18 cellular contexts compared by ENCODE assay signal in genomic region chr1:27589441-27589840, GRCh38. TPM values are rescaled to one million over a fixed set of nuclear protein-coding genes. Genes with fewer than 3 reads are reported as not detected.
A peak's percentile ranks its signal among the peaks of the same experiment; 100 is the strongest.
DNase-seq lines count a peak whose midpoint lies in the region; FAIRE-seq and TF ChIP-seq lines count a peak whose summit lies in the region.
"Had no signal": no experiment of that assay in that cellular context is flagged by ENCODE, and none has a peak within 500 bp of the region (broad histone marks: within the 10 kb centered on the region; RNA-seq: fewer than 3 reads in every experiment).

No MANE protein-coding gene starts in this region.

- CTCF ChIA-PET in mammary epithelial cell (lab: Charles Lee; ENCODE audit: low non-redundant PET) (no interaction called here), H1 (lab: Charles Lee; ENCODE audit: partially characterized antibody) (interaction anchor here (1.7 to 37.8 kb wide), 2 partner anchors 18 to 29 kb away, joined by 10 to 1807 read pairs; no protein-coding TSS in a partner anchor)

- TF ChIP-seq RAD21 in H1 (IDR thresholded peaks at IDR 0.05 in 1 of 2, conservative IDR thresholded peaks at IDR 0.05 in 1 of 2; ENCODE audit: low read depth in 2 of 2, low read length in 2 of 2), result no peak

- H3K4ac ChIP-seq in H1 (replicated peaks; ENCODE audit: insufficient read length, low read depth, low read length) (peak overlapping the region; percentile 27), trophoblast cell (ENCODE audit: low read depth, low read length) (no peak overlapping the region)

- H4K20me1 ChIP-seq in mammary epithelial cell (ENCODE audit: insufficient read depth, low read length), result peaks cover 3% of the 10 kb centered on the region
- peaks cover 7 to 25% of the 10 kb centered on the region in 2 experiments for H4K20me1 ChIP-seq in H1 (replicated peaks in 1 of 2; ENCODE audit: control insufficient read depth in 1 of 2, insufficient read depth in 2 of 2, low read length in 2 of 2)

- no peak overlapping the region for H3K14ac ChIP-seq in H1 (ENCODE audit: insufficient read length)
- no peak overlapping the region for H3K14ac ChIP-seq in trophoblast cell (ENCODE audit: low read length)

- no peak for TF ChIP-seq CTCF in breast epithelium (IDR thresholded peaks at IDR 0.05)
- no peak for TF ChIP-seq CTCF in mammary epithelial cell (conservative IDR thresholded peaks at IDR 0.05 in 1 of 2, IDR thresholded peaks at IDR 0.05 in 1 of 2; ENCODE audit: extremely low read depth in 1 of 2, insufficient read depth in 1 of 2, low read depth in 1 of 2, low read length in 2 of 2)
- TF ChIP-seq CTCF in H1 (IDR thresholded peaks at IDR 0.05; ENCODE audit: control extremely low read depth in 1 of 3, insufficient read depth in 1 of 3, low read depth in 1 of 3, low read length in 3 of 3), result no peak
- no peak for TF ChIP-seq CTCF in tibial nerve (IDR thresholded peaks at IDR 0.05)

- H3K9ac ChIP-seq in mammary epithelial cell (ENCODE audit: insufficient read depth, low read length), result no peak overlapping the region
- no peak overlapping the region for H3K9ac ChIP-seq in H1 (replicated peaks in 1 of 4; ENCODE audit: extremely low read depth in 1 of 4, low read depth in 3 of 4, low read length in 3 of 4)
- H3K9ac ChIP-seq in trophoblast cell (ENCODE audit: low read length), result peak overlapping the region; percentile 16

- POLR2A ChIA-PET in H1 (lab: Charles Lee; ENCODE audit: partially characterized antibody), result interaction anchor here (4.5 to 13.5 kb wide), 2 partner anchors 11 to 14 kb away, joined by 23 to 355 read pairs; no protein-coding TSS in a partner anchor

- TF ChIP-seq EP300 in H1 (IDR thresholded peaks at IDR 0.05; ENCODE audit: borderline replicate concordance in 1 of 2, low read depth in 2 of 2, low read length in 2 of 2) (no peak), tibial nerve (IDR thresholded peaks at IDR 0.05) (no peak)

- FAIRE-seq in H1 (lab: Jason Lieb, UNC), result no peak
- FAIRE-seq: A204.1, GM18507, urothelium cell line had no signal

- TF ChIP-seq POLR2A in breast epithelium (IDR thresholded peaks at IDR 0.05), result no peak
- TF ChIP-seq POLR2A in H1 (IDR thresholded peaks at IDR 0.05; ENCODE audit: control extremely low read depth in 1 of 2, low read depth in 2 of 2, low read length in 2 of 2), result no peak
- no peak for TF ChIP-seq POLR2A in tibial nerve (IDR thresholded peaks at IDR 0.05)

- H3K9me3 ChIP-seq in breast epithelium, result no peaks in the 10 kb centered on the region
- H3K9me3 ChIP-seq in mammary epithelial cell (replicated peaks; ENCODE audit: insufficient read depth, low read length), result no peaks in the 10 kb centered on the region
- H3K9me3 ChIP-seq in H1 (ENCODE audit: insufficient read depth in 2 of 2, low read depth in 1 of 2, low read length in 1 of 2), result no peaks in the 10 kb centered on the region
- H3K9me3 ChIP-seq in trophoblast cell (ENCODE audit: insufficient read depth, low read depth, low read length), result peaks cover 5% of the 10 kb centered on the region
- H3K9me3 ChIP-seq in tibial nerve, result no peaks in the 10 kb centered on the region
- H3K9me3 ChIP-seq: Caco-2, neutrophil had no signal

- no peaks in the 10 kb centered on the region for H3K27me3 ChIP-seq in breast epithelium
- no peaks in the 10 kb centered on the region for H3K27me3 ChIP-seq in mammary epithelial cell (ENCODE audit: insufficient read depth, low read length)
- H3K27me3 ChIP-seq in H1 (replicated peaks in 1 of 4; ENCODE audit: control insufficient read depth in 3 of 4, extremely low read depth in 1 of 4, insufficient read depth in 3 of 4, low read length in 3 of 4), result peaks cover 0 to 2% (median 0%) of the 10 kb centered on the region in 4 experiments; a peak in 1 of 7 replicates
- no peaks in the 10 kb centered on the region for H3K27me3 ChIP-seq in trophoblast cell (ENCODE audit: insufficient read depth, low read length)
- no peaks in the 10 kb centered on the region for H3K27me3 ChIP-seq in tibial nerve
- H3K27me3 ChIP-seq: neutrophil had no signal

- no TSS peak for BruUV-seq in mammary epithelial cell (replicated peaks; lab: Mats Ljungman, UMichigan)

- H2BK20ac ChIP-seq in H1 (ENCODE audit: low read length), result no peak overlapping the region

- in situ Hi-C loops in mammary epithelial cell (cut with MboI; ENCODE audit: low sequenced_read_pairs in 2 of 2), result no loop called here

- H2BK15ac ChIP-seq in H1 (ENCODE audit: low read length), result peak overlapping the region; percentile 20; the same call in 1 of the 2 replicates

- H3K4me2 ChIP-seq in mammary epithelial cell (ENCODE audit: insufficient read depth, low read depth, low read length) (no peak overlapping the region), H1 (ENCODE audit: insufficient read depth in 1 of 2, low read depth in 2 of 2, low read length in 2 of 2) (no peak overlapping the region), trophoblast cell (ENCODE audit: low read length) (no peak overlapping the region)

- peaks cover 3% of the 10 kb centered on the region for H3K4me1 Mint-ChIP-seq in T-helper 2 cell treated with Interferon-gamma antibody and Interleukin-4, amounts not matched to agents 5 μg/mL and 100 μg/mL, for 36 hours (ENCODE audit: low read depth)
- H3K4me1 Mint-ChIP-seq: activated naive CD8-positive, alpha-beta T cell treated with anti-CD3 and anti-CD28 coated beads, Interleukin-2, amount 50 U/mL, for 24 hours had no signal

- no peak overlapping the region for H2AFZ ChIP-seq in mammary epithelial cell (ENCODE audit: low read depth, low read length)
- no peak overlapping the region for H2AFZ ChIP-seq in H1 (ENCODE audit: low read length)
- H2AFZ ChIP-seq in trophoblast cell (ENCODE audit: insufficient read depth, low read length, poor library complexity), result no peak overlapping the region

- H3K79me1 ChIP-seq in H1 (ENCODE audit: low read depth, low read length) (peaks cover 28% of the 10 kb centered on the region), trophoblast cell (ENCODE audit: low read length) (peaks cover 12% of the 10 kb centered on the region)

- H4K91ac ChIP-seq in H1 (replicated peaks; ENCODE audit: insufficient read length, low read length), result peak overlapping the region; percentile 17
- no peak overlapping the region for H4K91ac ChIP-seq in trophoblast cell (ENCODE audit: low read depth, low read length)

- no peak overlapping the region for H3K4me3 ChIP-seq in breast epithelium
- H3K4me3 ChIP-seq in mammary epithelial cell (replicated peaks in 1 of 3; ENCODE audit: insufficient read depth in 1 of 3, low read depth in 2 of 3, low read length in 3 of 3), result no peak overlapping the region
- no peak overlapping the region for H3K4me3 ChIP-seq in H1 (ENCODE audit: extremely low read depth in 1 of 4, insufficient read depth in 2 of 4, low read depth in 3 of 4, low read length in 4 of 4)
- H3K4me3 ChIP-seq in trophoblast cell (ENCODE audit: low read depth, low read length), result no peak overlapping the region
- H3K4me3 ChIP-seq in tibial nerve, result no peak overlapping the region

- H2BK12ac ChIP-seq in H1 (ENCODE audit: low read depth, low read length) (0 out of 2 replicates have a peak overlapping the region, but pooled peaks have one; percentile 68), trophoblast cell (ENCODE audit: low read length) (no peak overlapping the region)

- H3K27ac ChIP-seq in breast epithelium (peak overlapping the region; percentile 64 to 93), mammary epithelial cell (ENCODE audit: insufficient read depth, low read depth, low read length) (no peak overlapping the region), H1 (ENCODE audit: low read depth, low read length) (no peak overlapping the region), trophoblast cell (ENCODE audit: low read depth, low read length) (no peak overlapping the region), tibial nerve (peak overlapping the region; percentile 43 to 99 (median 84))
- H3K27ac ChIP-seq: neutrophil had no signal

- dilution Hi-C loops in mammary epithelial cell (cut with HindIII; ENCODE audit: low sequenced_read_pairs), result loop anchor here (5.0 kb wide), 1 partner anchor 42 kb away; no protein-coding TSS in a partner anchor

- peak overlapping the region; percentile 80; the same call in 1 of the 2 replicates for H2BK5ac ChIP-seq in H1 (ENCODE audit: low read depth, low read length)
- no peak overlapping the region for H2BK5ac ChIP-seq in trophoblast cell (ENCODE audit: low read depth, low read length, poor library complexity)

- no peak overlapping the region for H4K5ac ChIP-seq in H1 (ENCODE audit: insufficient read length, low read depth, low read length)

- H4K12ac ChIP-seq in trophoblast cell (ENCODE audit: low read depth, low read length), result no peak overlapping the region

- no peaks in the 10 kb centered on the region for H3K36me3 Mint-ChIP-seq in T-helper 2 cell treated with Interferon-gamma antibody and Interleukin-4, amounts not matched to agents 5 μg/mL and 100 μg/mL, for 36 hours (ENCODE audit: low read depth)

- peaks cover 6% of the 10 kb centered on the region; the same call in 1 of the 2 replicates for H3K23me2 ChIP-seq in H1 (ENCODE audit: low read depth, low read length)

- no peak overlapping the region for H2BK120ac ChIP-seq in H1 (replicated peaks; ENCODE audit: low read depth, low read length)
- H2BK120ac ChIP-seq in trophoblast cell (ENCODE audit: insufficient read depth, low read length, poor library complexity), result no peak overlapping the region

- 79% methylated on average over 3 of the region's 6 CpGs for WGBS in mammary epithelial cell (ENCODE audit: low coverage, missing lambda C conversion rate)
- WGBS in H1 (ENCODE audit: extremely low coverage in 1 of 2, insufficient coverage in 1 of 2, insufficient read length in 1 of 2, insufficient replicate concordance in 2 of 2, low coverage in 1 of 2, low lambda C conversion rate in 2 of 2, missing lambda C conversion rate in 1 of 2), 2 experiments, result 89% methylated on average over 6 of the region's 6 CpGs; no CpG with 5 or more reads in 1 of the 2 experiments
- WGBS in trophoblast cell (ENCODE audit: extremely low coverage, insufficient coverage, insufficient read length), result no CpG with 5 or more reads among the region's 6 CpGs
- 40 to 48% methylated on average over 6 of the region's 6 CpGs for WGBS in tibial nerve, 2 donors

- DNase-seq in breast epithelium (ENCODE audit: low spot score in 2 of 2) (no peak), mammary epithelial cell (no peak), H1 (ENCODE audit: low read depth in 1 of 2, low spot score in 2 of 2) (no peak), trophoblast cell (no peak), tibial nerve (ENCODE audit: low spot score in 2 of 2) (no peak), middle frontal gyrus (ENCODE audit: extremely low spot score, low spot score) (no peak)
- DNase-seq in stimulated activated CD4-positive, alpha-beta T cell treated with anti-CD3 and anti-CD28 coated beads, Interleukin-15, amount 100 ng/mL, for 24 hours, result no peak
- DNase-seq in T-helper 2 cell treated with Interferon-gamma antibody and Interleukin-4, amounts not matched to agents 5 μg/mL and 100 μg/mL, for 36 hours (ENCODE audit: low spot score), result no peak
- DNase-seq: activated naive CD8-positive, alpha-beta T cell treated with anti-CD3 and anti-CD28 coated beads, Interleukin-2, amount 50 U/mL, for 24 hours; activated T-cell treated with anti-CD3 and anti-CD28 coated beads, Interleukin-2, amount 50 U/mL, for 48 hours; Caco-2; MM.1S had no signal

- H3K4me1 ChIP-seq in breast epithelium (peaks cover 21 to 28% of the 10 kb centered on the region in 2 donors), mammary epithelial cell (ENCODE audit: insufficient read depth, low read length) (peaks cover 36% of the 10 kb centered on the region), H1 (replicated peaks in 1 of 4; ENCODE audit: control insufficient read depth in 3 of 4, insufficient read depth in 4 of 4, low read length in 3 of 4) (peaks cover 7 to 40% (median 28%) of the 10 kb centered on the region in 4 experiments), trophoblast cell (ENCODE audit: control insufficient read depth in 1 of 2, insufficient read depth in 2 of 2, low read length in 2 of 2) (peaks cover 15 to 21% of the 10 kb centered on the region in 2 experiments), tibial nerve (peaks cover 0 to 86% (median 55%) of the 10 kb centered on the region in 4 donors)
- H3K4me1 ChIP-seq: Caco-2 had no signal

- H2AK5ac ChIP-seq in H1 (ENCODE audit: low read depth, low read length), result peak overlapping the region; percentile 26; the same call in 1 of the 2 replicates
- no peak overlapping the region for H2AK5ac ChIP-seq in trophoblast cell (ENCODE audit: low read length)

- H3K18ac ChIP-seq in H1 (ENCODE audit: extremely low read depth, low read length), result no peak overlapping the region
- H3K18ac ChIP-seq in trophoblast cell (ENCODE audit: low read length), result no peak overlapping the region

- H3K27ac Mint-ChIP-seq in T-helper 2 cell treated with Interferon-gamma antibody and Interleukin-4, amounts not matched to agents 5 μg/mL and 100 μg/mL, for 36 hours, result no peak overlapping the region
- H3K27ac Mint-ChIP-seq: activated naive CD8-positive, alpha-beta T cell treated with anti-CD3 and anti-CD28 coated beads, Interleukin-2, amount 50 U/mL, for 24 hours; dendritic cell treated with granulocyte-macrophage colony-stimulating factor and Interleukin-4, amounts not matched to agents 40 ng/mL and 50 ng/mL, for 4 days had no signal

- H3K23ac ChIP-seq in H1 (ENCODE audit: insufficient read length) (no peak overlapping the region), trophoblast cell (ENCODE audit: low read length) (peak overlapping the region; percentile 55)

- H3K36me3 ChIP-seq in breast epithelium, result no peaks in the 10 kb centered on the region
- H3K36me3 ChIP-seq in mammary epithelial cell (ENCODE audit: insufficient read depth, low read length), result peaks cover 6% of the 10 kb centered on the region
- H3K36me3 ChIP-seq in H1 (ENCODE audit: control insufficient read depth in 2 of 4, insufficient read depth in 4 of 4, low read length in 3 of 4), result peaks cover 0 to 7% (median 0%) of the 10 kb centered on the region in 4 experiments; a peak in 1 of 8 replicates
- H3K36me3 ChIP-seq in trophoblast cell (ENCODE audit: control insufficient read depth in 1 of 2, insufficient read depth in 2 of 2, low read length in 2 of 2), result peaks cover 42 to 51% of the 10 kb centered on the region in 2 experiments
- H3K36me3 ChIP-seq in tibial nerve, result peaks cover 0 to 4% (median 0%) of the 10 kb centered on the region in 3 donors
- H3K36me3 ChIP-seq: neutrophil had no signal

- no peaks in the 10 kb centered on the region for H3K9me3 Mint-ChIP-seq in T-helper 2 cell treated with Interferon-gamma antibody and Interleukin-4, amounts not matched to agents 5 μg/mL and 100 μg/mL, for 36 hours
- H3K9me3 Mint-ChIP-seq: activated naive CD8-positive, alpha-beta T cell treated with anti-CD3 and anti-CD28 coated beads, Interleukin-2, amount 50 U/mL, for 24 hours; dendritic cell treated with granulocyte-macrophage colony-stimulating factor and Interleukin-4, amounts not matched to agents 40 ng/mL and 50 ng/mL, for 4 days had no signal

- H3K27me3 Mint-ChIP-seq in T-helper 2 cell treated with Interferon-gamma antibody and Interleukin-4, amounts not matched to agents 5 μg/mL and 100 μg/mL, for 36 hours (ENCODE audit: low read depth), result no peaks in the 10 kb centered on the region
- H3K27me3 Mint-ChIP-seq: activated naive CD8-positive, alpha-beta T cell treated with anti-CD3 and anti-CD28 coated beads, Interleukin-2, amount 50 U/mL, for 24 hours; dendritic cell treated with granulocyte-macrophage colony-stimulating factor and Interleukin-4, amounts not matched to agents 40 ng/mL and 50 ng/mL, for 4 days had no signal

- H4K8ac ChIP-seq in H1 (ENCODE audit: extremely low read depth, insufficient read depth, low read length) (no peak overlapping the region; the same call in 1 of the 2 replicates), trophoblast cell (ENCODE audit: low read depth, low read length) (no peak overlapping the region)

- intact Hi-C loops in breast epithelium (cut with DNase I; ENCODE audit: low total_unique reads), result no loop called here
- intact Hi-C loops in mammary epithelial cell (cut with micrococcal nuclease), result no loop called here

- H3K4me3 Mint-ChIP-seq in T-helper 2 cell treated with Interferon-gamma antibody and Interleukin-4, amounts not matched to agents 5 μg/mL and 100 μg/mL, for 36 hours, result no peak overlapping the region
- H3K4me3 Mint-ChIP-seq: activated naive CD8-positive, alpha-beta T cell treated with anti-CD3 and anti-CD28 coated beads, Interleukin-2, amount 50 U/mL, for 24 hours; dendritic cell treated with granulocyte-macrophage colony-stimulating factor and Interleukin-4, amounts not matched to agents 40 ng/mL and 50 ng/mL, for 4 days had no signal

- H3K56ac ChIP-seq in H1 (replicated peaks; ENCODE audit: insufficient read length, low read depth, low read length), result no peak overlapping the region

- H3K79me2 ChIP-seq in mammary epithelial cell (ENCODE audit: insufficient read depth, low read length), result peaks cover 98% of the 10 kb centered on the region
- H3K79me2 ChIP-seq in H1 (ENCODE audit: control insufficient read depth in 1 of 2, insufficient read depth in 2 of 2, low read length in 2 of 2), result peaks cover 0 to 61% of the 10 kb centered on the region in 2 experiments; a peak in 2 of 4 replicates
- peaks cover 30% of the 10 kb centered on the region for H3K79me2 ChIP-seq in trophoblast cell (ENCODE audit: control insufficient read depth, insufficient read depth, low read length, poor library complexity)

RNA-seq across cellular contexts. Expression of gene AHDC1, which starts 14.5 kb away (rescaled TPM):
- 10 to 100 TPM; 10.7 to 17.1 (median 15.4) TPM for total RNA-seq in breast epithelium
- total RNA-seq in mammary epithelial cell, result 10 to 100 TPM; 35.3 to 51.8 TPM
- polyA plus RNA-seq in mammary epithelial cell, result 8.0 TPM
- polyA minus RNA-seq in mammary epithelial cell, result 21.4 TPM
- 35.1 and 39.4 TPM in 2 replicates for total RNA-seq in H1 (2021; fragmentation: NEBNext Ultra II Directional; extraction: Animal tissue kit (Norgen Biotek cat#: 25700))
- 4.4 and 8.6 TPM in 2 replicates for polyA plus RNA-seq in H1 (2011; rRNA removed)
- polyA plus RNA-seq in H1 (2011; cell fraction: cytosol; rRNA removed), result 3.3 TPM
- 17.1 TPM for polyA plus RNA-seq in H1 (2011; cell fraction: nucleus; rRNA removed)
- 18.4 to 23.0 TPM (median 21.1 TPM) in 4 replicates for polyA plus RNA-seq in H1 (2012, experiment 1 of 2)
- polyA plus RNA-seq in H1 (2012, experiment 2 of 2), result 17.0 TPM
- 11.2 TPM for polyA plus RNA-seq in H1 (2013, experiment 1 of 2)
- 11.1 TPM for polyA plus RNA-seq in H1 (2013, experiment 2 of 2)
- 4.4 and 6.1 TPM in 2 replicates for polyA minus RNA-seq in H1 (2011; rRNA and poly(A)+ RNA removed)
- 11.9 TPM for polyA minus RNA-seq in H1 (2011; cell fraction: cytosol; rRNA and poly(A)+ RNA removed)
- polyA minus RNA-seq in H1 (2011; cell fraction: nucleus; rRNA and poly(A)+ RNA removed), result 10.5 TPM
- 37.4 and 37.5 TPM in 2 replicates for polyA plus RNA-seq in trophoblast cell (2013)
- 10 to 100 TPM; 26.4 to 39.9 (median 34.6) TPM for total RNA-seq in tibial nerve

RNA-seq across cellular contexts. Expression of gene FGR, which starts 45.5 kb away (rescaled TPM):
- 10 to 100 TPM; 22.1 to 46.9 (median 24.3) TPM for total RNA-seq in breast epithelium
- total RNA-seq in mammary epithelial cell, result under 1 TPM; 0.50 to 0.56 TPM
- polyA plus RNA-seq in mammary epithelial cell, result 0.06 TPM
- not detected for polyA minus RNA-seq in mammary epithelial cell
- total RNA-seq in H1 (2021; fragmentation: NEBNext Ultra II Directional; extraction: Animal tissue kit (Norgen Biotek cat#: 25700)), result 0.22 and 0.36 TPM in 2 replicates
- polyA plus RNA-seq in H1 (2011; rRNA removed), result 0.86 and 0.95 TPM in 2 replicates
- polyA plus RNA-seq in H1 (2011; cell fraction: cytosol; rRNA removed), result 0.62 TPM
- 1.6 TPM for polyA plus RNA-seq in H1 (2011; cell fraction: nucleus; rRNA removed)
- 0.39 to 0.50 TPM (median 0.42 TPM) in 3 of 4 replicates, not detected in the other for polyA plus RNA-seq in H1 (2012, experiment 1 of 2)
- polyA plus RNA-seq in H1 (2012, experiment 2 of 2), result 0.18 TPM
- polyA plus RNA-seq in H1 (2013, experiment 1 of 2), result 0.34 TPM
- 0.33 TPM for polyA plus RNA-seq in H1 (2013, experiment 2 of 2)
- 0.57 and 1.2 TPM in 2 replicates for polyA minus RNA-seq in H1 (2011; rRNA and poly(A)+ RNA removed)
- not detected for polyA minus RNA-seq in H1 (2011; cell fraction: cytosol; rRNA and poly(A)+ RNA removed)
- polyA minus RNA-seq in H1 (2011; cell fraction: nucleus; rRNA and poly(A)+ RNA removed), result 0.60 TPM
- 0.04 TPM in 1 of 2 replicates, not detected in the other for polyA plus RNA-seq in trophoblast cell (2013)
- total RNA-seq in tibial nerve, result 10 to 100 TPM; 18.4 to 63.9 (median 22.6) TPM
- total RNA-seq: Caco-2, HT1080 had no signal

Comparison
In these comparisons a context has a peak if more than half of its experiments do, and no peak if none do; other contexts are left out.
1. H3K27ac ChIP-seq: peak in breast epithelium (2 of 2) and tibial nerve (4 of 4); none in mammary epithelial cell (single experiment), H1 (single experiment) and trophoblast cell (single experiment).
2. RNA of gene FGR, which starts 45.5 kb away (total RNA-seq): 18.4 to 63.9 TPM in tibial nerve and 22.1 to 46.9 TPM in breast epithelium; 0.50 to 0.56 TPM in mammary epithelial cell and 0.22 to 0.36 TPM in H1; every median in the first group is over 10 times any median in the second.